Comparison of ENCODE assay signal across 8 cellular contexts in genomic region chr7:47291461-47292051, GRCh38.
DNase-seq lines count a peak whose midpoint lies in the region; ATAC-seq lines count a peak whose summit lies in the region.

No MANE protein-coding gene starts in this region.

- DNase-seq in Caki2 (ENCODE audit: low read depth) (peak; percentile 83), UCSD-AML1 (lab: John Stamatoyannopoulos, UW; ENCODE audit: unreplicated experiment) (peak; percentile 20), left colon (no peak), NCI-H1417 treated with DMSO at 0.1 percent for 48 hours (lab: John Stamatoyannopoulos, UW) (no peak), NCI-H2171 treated with DMSO at 0.1 percent for 48 hours (lab: John Stamatoyannopoulos, UW) (no peak), retina (no peak)

- ATAC-seq in GM19395 (IDR thresholded peaks at IDR 0.05; ENCODE audit: unreplicated experiment) (peak; percentile 94), HG03378 (IDR thresholded peaks at IDR 0.05; ENCODE audit: unreplicated experiment) (peak; percentile 99), left colon (peak; percentile 30)

- intact Hi-C loops in left colon (cut with DNase I, micrococcal nuclease) = no loop called here

- in situ Hi-C loops in Caki2 (cut with HindIII; ENCODE audit: low pct_unique_long_range_greater_than_20kb, low sequenced_read_pairs) = no loop called here

Comparison
In these comparisons a context has a peak if more than half of its experiments do, and no peak if none do; other contexts are left out.
1. DNase-seq: peak in Caki2 (single experiment) and UCSD-AML1 (single experiment); none in left colon (0 of 2), NCI-H1417 treated with DMSO at 0.1 percent for 48 hours (single experiment), NCI-H2171 treated with DMSO at 0.1 percent for 48 hours (single experiment) and retina (single experiment).
2. ATAC-seq: peak in every context shown above with its lines; median percentile 99 in HG03378; 94 in GM19395; 30 in left colon.